Comparison of ENCODE assay signal across 8 cellular contexts in the genomic region with DNA sequence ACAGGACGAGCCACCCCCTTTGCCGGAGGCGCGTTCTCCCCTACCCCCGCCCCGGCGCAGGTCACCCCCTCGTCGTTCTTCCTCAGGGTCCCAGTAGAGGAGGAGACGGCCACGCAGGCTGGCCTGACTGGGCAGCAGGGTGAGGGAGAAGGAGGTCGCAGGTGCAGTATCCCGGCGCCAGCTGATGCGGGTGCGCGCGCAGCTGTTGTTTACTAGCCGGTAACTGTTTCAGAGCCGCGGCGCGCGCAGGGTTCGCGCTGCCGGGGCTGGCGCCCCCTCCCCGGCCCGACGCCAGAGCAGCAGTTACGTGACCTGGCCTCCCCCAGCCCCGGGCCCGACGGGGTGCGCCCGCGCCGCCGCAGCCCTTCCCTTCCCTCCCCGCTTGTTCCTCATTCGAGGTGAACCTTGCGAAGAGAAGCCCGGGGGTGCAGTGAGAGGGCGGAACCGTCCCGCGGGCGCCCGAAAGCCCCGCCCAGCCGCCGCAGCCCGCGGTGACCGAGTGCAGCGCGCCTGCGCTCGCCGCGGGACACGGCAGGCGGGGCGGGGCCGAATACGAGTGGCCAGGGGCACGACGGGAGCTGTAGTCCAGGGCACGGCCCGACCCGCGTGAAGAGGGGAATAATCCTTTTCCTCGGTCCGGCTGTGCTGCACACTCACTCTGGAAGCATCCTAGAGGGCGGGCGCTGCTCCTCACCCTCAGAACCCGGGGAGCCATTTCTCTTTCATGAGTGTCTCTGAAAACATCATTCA. TPM values are rescaled to one million over a fixed set of nuclear protein-coding genes. Genes with fewer than 3 reads are reported as not detected.
DNase-seq lines count a peak whose midpoint lies in the region; ATAC-seq lines count a peak whose summit lies in the region.

A gene (minus strand): TSS at position 225 of the 750 bp plus-strand sequence. CDS start 1,101 bp downstream, outside the sequence.

- H3K79me2 ChIP-seq in mesendoderm (ENCODE audit: control insufficient read depth, insufficient read depth, low read length), result peaks cover 12% of the 10 kb centered on the region

- no peak within 1 kb of the TSS for H3K4ac ChIP-seq in mesendoderm (ENCODE audit: low read depth, low read length)

- peak; percentile 86 to 94 (median 91) for DNase-seq in CD8-positive, alpha-beta memory T cell
- DNase-seq in HS-27A (ENCODE audit: low read depth), result peak; percentile 86
- DNase-seq in NOMO-1 treated with DMSO at 0.1 percent for 48 hours (lab: John Stamatoyannopoulos, UW; ENCODE audit: unreplicated experiment), result peak; percentile 92
- peak; percentile 77 to 86 (median 79) for DNase-seq in activated CD8-positive, alpha-beta memory T cell treated with anti-CD3 and anti-CD28 coated beads for 48 hours (ENCODE audit: low read depth in 2 of 3, low spot score in 2 of 3)
- peak; percentile 87 to 92 (median 88) for DNase-seq in effector memory CD8-positive, alpha-beta T cell
- peak; percentile 90 for DNase-seq in mesendoderm
- peak; percentile 87 for DNase-seq in stimulated activated CD8-positive, alpha-beta memory T cell treated with anti-CD3 and anti-CD28 coated beads, Interleukin-12 subunit alpha, Interleukin-12 subunit beta, amount 100 ng/mL, for 4 hours (ENCODE audit: low read depth)

- no peak within 1 kb of the TSS for H2BK15ac ChIP-seq in mesendoderm (replicated peaks; ENCODE audit: low read depth)

- peak within 1 kb of the TSS; percentile 53 for H3K18ac ChIP-seq in mesendoderm (ENCODE audit: low read length)

- H3K4me3 ChIP-seq in CD8-positive, alpha-beta memory T cell (ENCODE audit: low read length), result peak within 1 kb of the TSS; percentile 89
- H3K4me3 ChIP-seq in mesendoderm (ENCODE audit: low read length), result peak within 1 kb of the TSS; percentile 64

- H3K4me1 Mint-ChIP-seq in CD8-positive, alpha-beta memory T cell, result peaks cover 59 to 71% (median 69%) of the 10 kb centered on the region in 3 donors
- H3K4me1 Mint-ChIP-seq in effector memory CD8-positive, alpha-beta T cell (ENCODE audit: low read depth in 2 of 2), result peaks cover 28 to 47% of the 10 kb centered on the region in 2 donors

- H3K9me3 ChIP-seq in CD8-positive, alpha-beta memory T cell (ENCODE audit: low read length), result no peaks in the 10 kb centered on the region

- peak within 1 kb of the TSS; percentile 92 for H3K56ac ChIP-seq in mesendoderm (ENCODE audit: low read length)

- peaks cover 2% of the 10 kb centered on the region for H3K79me1 ChIP-seq in mesendoderm (ENCODE audit: low read length)

- no peak within 1 kb of the TSS for H2BK5ac ChIP-seq in mesendoderm (ENCODE audit: low read length)

- ATAC-seq in GM19467 (IDR thresholded peaks at IDR 0.05; ENCODE audit: unreplicated experiment), result peak; percentile 68
- peak; percentile 83 for ATAC-seq in effector memory CD8-positive, alpha-beta T cell (replicated peaks)

- no peak within 1 kb of the TSS for H3K23ac ChIP-seq in mesendoderm (ENCODE audit: low read length)

- H3K27ac Mint-ChIP-seq in CD8-positive, alpha-beta memory T cell, result peak within 1 kb of the TSS; percentile 85 to 99 (median 96)
- H3K27ac Mint-ChIP-seq in effector memory CD8-positive, alpha-beta T cell, result peak within 1 kb of the TSS; percentile 88 to 94

- no peak within 1 kb of the TSS for H2AK5ac ChIP-seq in mesendoderm (ENCODE audit: low read length)

- H2BK120ac ChIP-seq in mesendoderm (ENCODE audit: low read depth, low read length), result no peak within 1 kb of the TSS

- H3K27me3 ChIP-seq in CD8-positive, alpha-beta memory T cell (ENCODE audit: insufficient read depth, low read length, poor library complexity, severe bottlenecking), result no peaks in the 10 kb centered on the region
- H3K27me3 ChIP-seq in mesendoderm (ENCODE audit: insufficient read depth, low read length, poor library complexity), result no peaks in the 10 kb centered on the region

- peaks cover 58% of the 10 kb centered on the region for H3K4me1 ChIP-seq in CD8-positive, alpha-beta memory T cell (ENCODE audit: insufficient read depth, low read length)
- H3K4me1 ChIP-seq in mesendoderm (ENCODE audit: control insufficient read depth, low read depth, low read length), result no peaks in the 10 kb centered on the region

- H3K27me3 Mint-ChIP-seq in CD8-positive, alpha-beta memory T cell, result peaks cover 0 to 3% of the 10 kb centered on the region in 2 donors
- no peaks in the 10 kb centered on the region for H3K27me3 Mint-ChIP-seq in effector memory CD8-positive, alpha-beta T cell

- no CpG with 5 or more reads among the region's 78 CpGs for WGBS in mesendoderm (ENCODE audit: extremely low coverage, insufficient coverage, low lambda C conversion rate)

- H3K9ac ChIP-seq in mesendoderm (ENCODE audit: low read length), result peak within 1 kb of the TSS; percentile 84

- H3K36me3 ChIP-seq in CD8-positive, alpha-beta memory T cell (ENCODE audit: insufficient read depth, low read length), result peaks cover 6% of the 10 kb centered on the region
- H3K36me3 ChIP-seq in mesendoderm (ENCODE audit: control insufficient read depth, insufficient read depth, low read length), result no peaks in the 10 kb centered on the region

- H4K5ac ChIP-seq in mesendoderm (ENCODE audit: low read length), result no peak within 1 kb of the TSS

- peak within 1 kb of the TSS; percentile 91 to 100 (median 97) for H3K4me3 Mint-ChIP-seq in CD8-positive, alpha-beta memory T cell
- peak within 1 kb of the TSS; percentile 93 to 96 for H3K4me3 Mint-ChIP-seq in effector memory CD8-positive, alpha-beta T cell

- POLR2A ChIA-PET in CD8-positive, alpha-beta memory T cell (lab: Charles Lee), result interaction anchor here (0.7 to 4.2 kb wide), 10 partner anchors 9 to 246 kb away, joined by 3 to 42 read pairs (median 4); a partner anchor contains a TSS

- H3K36me3 Mint-ChIP-seq in CD8-positive, alpha-beta memory T cell, result peaks cover 0 to 38% (median 0%) of the 10 kb centered on the region in 3 donors
- H3K36me3 Mint-ChIP-seq in effector memory CD8-positive, alpha-beta T cell (ENCODE audit: insufficient read depth), result peaks cover 32% of the 10 kb centered on the region

- peak within 1 kb of the TSS; percentile 98 for H3K4me2 ChIP-seq in mesendoderm (ENCODE audit: low read length)

- H3K9me3 Mint-ChIP-seq in CD8-positive, alpha-beta memory T cell, result no peaks in the 10 kb centered on the region
- no peaks in the 10 kb centered on the region for H3K9me3 Mint-ChIP-seq in effector memory CD8-positive, alpha-beta T cell

- no peak within 1 kb of the TSS for H4K8ac ChIP-seq in mesendoderm (ENCODE audit: low read depth, low read length)

- CTCF ChIA-PET in CD8-positive, alpha-beta memory T cell (lab: Charles Lee), result interaction anchor here (0.7 to 3.9 kb wide), 6 partner anchors 10 to 246 kb away, joined by 3 to 39 read pairs (median 3); a partner anchor contains a TSS

- H3K27ac ChIP-seq in CD8-positive, alpha-beta memory T cell (ENCODE audit: low read depth, low read length), result peak within 1 kb of the TSS; percentile 85
- H3K27ac ChIP-seq in mesendoderm (ENCODE audit: low read depth, low read length), result peak within 1 kb of the TSS; percentile 67

RNA-seq across cellular contexts. Expression of the gene that starts here (rescaled TPM):
- total RNA-seq in CD8-positive, alpha-beta memory T cell, result 10 to 100 TPM; 19.2 to 20.6 TPM
- polyA plus RNA-seq in CD8-positive, alpha-beta memory T cell, result 7.1 TPM
- 4.5 TPM for polyA plus RNA-seq in mesendoderm (2013, experiment 1 of 2)
- polyA plus RNA-seq in mesendoderm (2013, experiment 2 of 2), result 4.4 TPM

Comparison
In these comparisons a context has a peak if more than half of its experiments do, and no peak if none do; other contexts are left out.
1. Peak in every context shown above with its lines: DNase-seq, ATAC-seq, H3K4me3 ChIP-seq and H3K27ac ChIP-seq.